8 cellular contexts compared by ENCODE assay signal in the genomic region with DNA sequence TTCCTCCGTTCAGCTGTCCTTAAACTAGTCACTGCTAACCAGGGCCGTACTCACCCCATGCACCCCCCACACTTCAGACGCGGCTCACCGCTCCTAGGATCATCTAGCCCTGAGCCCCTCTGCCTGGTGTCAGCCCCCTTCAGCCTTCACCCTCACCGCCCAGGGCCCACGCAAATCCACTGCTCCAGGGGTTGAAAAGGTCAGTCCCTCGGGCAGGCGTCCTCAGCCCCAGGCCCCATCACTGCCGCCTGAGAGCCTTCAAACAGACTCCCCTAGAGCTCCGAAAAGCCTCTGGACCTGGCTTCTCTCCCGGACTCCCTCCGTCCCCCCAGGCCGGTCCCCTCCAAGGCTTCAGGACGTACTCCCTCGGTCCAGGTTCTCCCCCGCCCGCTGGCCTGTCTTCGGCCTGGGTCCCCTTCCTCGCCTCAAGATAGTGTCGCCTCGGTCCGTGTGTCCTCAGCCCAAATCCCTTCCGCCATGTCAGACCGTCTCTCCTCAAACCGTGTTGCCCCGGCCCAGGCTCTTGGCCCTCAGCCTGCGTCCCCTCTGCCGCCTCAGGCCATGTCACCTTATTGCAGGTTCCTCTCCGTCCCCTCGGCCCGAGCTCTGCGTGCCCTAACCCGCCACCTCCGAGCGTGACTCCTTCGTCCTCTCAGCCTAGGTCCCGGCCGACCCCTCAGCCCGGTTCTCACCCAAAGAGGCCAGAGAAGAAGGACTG. TPM values are rescaled to one million over a fixed set of nuclear protein-coding genes. Genes with fewer than 3 reads are reported as not detected.
DNase-seq lines count a peak whose midpoint lies in the region; ATAC-seq and TF ChIP-seq lines count a peak whose summit lies in the region.

No MANE protein-coding gene starts in this region.

- POLR2A ChIA-PET in CD8-positive, alpha-beta memory T cell (lab: Charles Lee): interaction anchor here (1.0 to 2.1 kb wide), 2 partner anchors 94 to 96 kb away, joined by 3 to 10 read pairs; no protein-coding TSS in a partner anchor

- H3K27ac ChIP-seq in CD8-positive, alpha-beta memory T cell (ENCODE audit: low read depth, low read length): peak overlapping the region; percentile 98
- H3K27ac ChIP-seq in thoracic aorta: peak overlapping the region; percentile 88 to 96

- peaks cover 71% of the 10 kb centered on the region for H3K4me1 ChIP-seq in CD8-positive, alpha-beta memory T cell (ENCODE audit: insufficient read depth, low read length)
- H3K4me1 ChIP-seq in thoracic aorta (ENCODE audit: control insufficient read depth in 1 of 2, low read depth in 2 of 2): peaks cover 40 to 56% of the 10 kb centered on the region in 2 donors

- H3K27me3 Mint-ChIP-seq in CD8-positive, alpha-beta memory T cell: peaks cover 0 to 7% of the 10 kb centered on the region in 2 donors
- no peaks in the 10 kb centered on the region for H3K27me3 Mint-ChIP-seq in activated naive CD8-positive, alpha-beta T cell treated with anti-CD3 and anti-CD28 coated beads, Interleukin-2, amount 50 U/mL, for 24 hours

- H3K9me3 ChIP-seq in CD8-positive, alpha-beta memory T cell (ENCODE audit: low read length): no peaks in the 10 kb centered on the region
- H3K9me3 ChIP-seq in thoracic aorta: no peaks in the 10 kb centered on the region

- H3K36me3 ChIP-seq in CD8-positive, alpha-beta memory T cell (ENCODE audit: insufficient read depth, low read length): no peaks in the 10 kb centered on the region
- H3K36me3 ChIP-seq in kidney epithelial cell (ENCODE audit: control insufficient read depth, insufficient read depth, low read length) (no peaks in the 10 kb centered on the region), thoracic aorta (no peaks in the 10 kb centered on the region)

- ATAC-seq in HG03045 (IDR thresholded peaks at IDR 0.05; ENCODE audit: unreplicated experiment): peak; percentile 4
- ATAC-seq in activated naive CD8-positive, alpha-beta T cell treated with anti-CD3 and anti-CD28 coated beads, Interleukin-2, amount 50 U/mL, for 24 hours: no peak
- no peak for ATAC-seq in thoracic aorta (ENCODE audit: insufficient number of reproducible peaks, low FRiP score, low read depth)
- no peak for ATAC-seq in HG03520 (IDR thresholded peaks at IDR 0.05; ENCODE audit: unreplicated experiment)
- ATAC-seq in HG03457 (IDR thresholded peaks at IDR 0.05; ENCODE audit: unreplicated experiment): no peak

- H3K4me1 Mint-ChIP-seq in CD8-positive, alpha-beta memory T cell: peaks cover 84 to 98% (median 90%) of the 10 kb centered on the region in 3 donors
- H3K4me1 Mint-ChIP-seq in activated naive CD8-positive, alpha-beta T cell treated with anti-CD3 and anti-CD28 coated beads, Interleukin-2, amount 50 U/mL, for 24 hours: peaks cover 84% of the 10 kb centered on the region

- CTCF ChIA-PET in CD8-positive, alpha-beta memory T cell (lab: Charles Lee): interaction anchor here (0.8 to 3.0 kb wide), 9 partner anchors 12 to 193 kb away, joined by 3 to 25 read pairs (median 8); a partner anchor contains a TSS

- H3K4me3 Mint-ChIP-seq in CD8-positive, alpha-beta memory T cell: peak overlapping the region; percentile 92 to 99 (median 98)
- peak overlapping the region; percentile 97 for H3K4me3 Mint-ChIP-seq in activated naive CD8-positive, alpha-beta T cell treated with anti-CD3 and anti-CD28 coated beads, Interleukin-2, amount 50 U/mL, for 24 hours

- H3K9me3 Mint-ChIP-seq in CD8-positive, alpha-beta memory T cell: no peaks in the 10 kb centered on the region
- no peaks in the 10 kb centered on the region for H3K9me3 Mint-ChIP-seq in activated naive CD8-positive, alpha-beta T cell treated with anti-CD3 and anti-CD28 coated beads, Interleukin-2, amount 50 U/mL, for 24 hours

- H3K27ac Mint-ChIP-seq in CD8-positive, alpha-beta memory T cell: peak overlapping the region; percentile 93 to 99 (median 98)
- peak overlapping the region; percentile 96 for H3K27ac Mint-ChIP-seq in activated naive CD8-positive, alpha-beta T cell treated with anti-CD3 and anti-CD28 coated beads, Interleukin-2, amount 50 U/mL, for 24 hours

- H3K36me3 Mint-ChIP-seq in CD8-positive, alpha-beta memory T cell: peaks cover 0 to 39% (median 0%) of the 10 kb centered on the region in 3 donors
- peaks cover 5% of the 10 kb centered on the region for H3K36me3 Mint-ChIP-seq in activated naive CD8-positive, alpha-beta T cell treated with anti-CD3 and anti-CD28 coated beads, Interleukin-2, amount 50 U/mL, for 24 hours (ENCODE audit: low read depth)

- TF ChIP-seq CTCF in kidney epithelial cell (IDR thresholded peaks at IDR 0.05; ENCODE audit: insufficient read depth, low read length, poor library complexity, severe bottlenecking) (no peak), thoracic aorta (IDR thresholded peaks at IDR 0.05) (no peak)

- no peak for DNase-seq in CD8-positive, alpha-beta memory T cell
- no peak for DNase-seq in activated naive CD8-positive, alpha-beta T cell treated with anti-CD3 and anti-CD28 coated beads, Interleukin-2, amount 50 U/mL, for 24 hours
- DNase-seq in kidney epithelial cell (ENCODE audit: low read depth) (no peak), thoracic aorta (ENCODE audit: low spot score) (no peak), GDM1 (lab: John Stamatoyannopoulos, UW) (no peak)

- H3K4me3 ChIP-seq in CD8-positive, alpha-beta memory T cell (ENCODE audit: low read length): peak overlapping the region; percentile 98
- peak overlapping the region; percentile 93 for H3K4me3 ChIP-seq in kidney epithelial cell (ENCODE audit: low read depth, low read length)
- H3K4me3 ChIP-seq in thoracic aorta: peak overlapping the region; percentile 87

- no peaks in the 10 kb centered on the region for H3K27me3 ChIP-seq in CD8-positive, alpha-beta memory T cell (ENCODE audit: insufficient read depth, low read length, poor library complexity, severe bottlenecking)
- H3K27me3 ChIP-seq in kidney epithelial cell (ENCODE audit: control insufficient read depth, insufficient read depth, low read length): peaks cover 2% of the 10 kb centered on the region
- no peaks in the 10 kb centered on the region for H3K27me3 ChIP-seq in thoracic aorta (replicated peaks; ENCODE audit: insufficient read depth)

RNA-seq across cellular contexts. Expression of a gene that starts 0.6 kb away (rescaled TPM):
- total RNA-seq in CD8-positive, alpha-beta memory T cell: 10 to 100 TPM; 77.6 to 78.0 TPM
- polyA plus RNA-seq in CD8-positive, alpha-beta memory T cell: 122 TPM
- total RNA-seq in kidney epithelial cell: 127 and 142 TPM in 2 replicates
- total RNA-seq in thoracic aorta: 100 to 1,000 TPM; 107 to 147 TPM

RNA-seq across cellular contexts. Expression of a gene that starts 30.3 kb away (rescaled TPM):
- total RNA-seq in CD8-positive, alpha-beta memory T cell: 10 to 100 TPM; 10.8 to 12.4 TPM
- 5.9 TPM for polyA plus RNA-seq in CD8-positive, alpha-beta memory T cell
- 6.0 and 6.6 TPM in 2 replicates for total RNA-seq in kidney epithelial cell
- 1 to 10 TPM in 1 of 2 donors, under 1 TPM in 1; 0.95 to 1.2 TPM for total RNA-seq in thoracic aorta

RNA-seq across cellular contexts. Expression of a gene that starts 42.6 kb away (rescaled TPM):
- not detected for total RNA-seq in CD8-positive, alpha-beta memory T cell
- polyA plus RNA-seq in CD8-positive, alpha-beta memory T cell: not detected
- total RNA-seq in kidney epithelial cell (not detected in 2 replicates), thoracic aorta (under 1 TPM in 1 of 2 donors, not detected in 1; 0.28 TPM)

RNA-seq across cellular contexts. Expression of a gene that starts 58.6 kb away (rescaled TPM):
- total RNA-seq in CD8-positive, alpha-beta memory T cell: under 1 TPM; 0.13 to 0.44 TPM
- 0.18 TPM for polyA plus RNA-seq in CD8-positive, alpha-beta memory T cell
- total RNA-seq in kidney epithelial cell (not detected in 2 replicates), thoracic aorta (not detected)
